In genomic region chr12:43806737-43807072, GRCh38 we compare ENCODE assay signal across 8 cellular contexts. TPM values are rescaled to one million over a fixed set of nuclear protein-coding genes. Genes with fewer than 3 reads are reported as not detected.
A peak's percentile ranks its signal among the peaks of the same experiment; 100 is the strongest.
DNase-seq lines count a peak whose midpoint lies in the region; ATAC-seq, FAIRE-seq and TF ChIP-seq lines count a peak whose summit lies in the region.

No MANE protein-coding gene starts in this region.

- WGBS in tibial nerve, 2 donors: 4 to 6% methylated on average over 3 of the region's 3 CpGs

- H3K36me3 ChIP-seq in adipocyte (ENCODE audit: control insufficient read depth, insufficient read depth, low read length, severe bottlenecking) (peaks cover 22% of the 10 kb centered on the region), tibial nerve (peaks cover 0 to 3% (median 3%) of the 10 kb centered on the region in 3 donors)

- peak overlapping the region; percentile 96 for H3K27ac ChIP-seq in layer of hippocampus (ENCODE audit: low read depth, low read length)
- H3K27ac ChIP-seq in tibial nerve: peak overlapping the region; percentile 95 to 100 (median 98)

- H3K27me3 ChIP-seq in adipocyte (replicated peaks; ENCODE audit: control insufficient read depth, insufficient read depth, low read length) (no peaks in the 10 kb centered on the region), layer of hippocampus (ENCODE audit: control insufficient read depth, insufficient read depth, low read length) (no peaks in the 10 kb centered on the region), tibial nerve (no peaks in the 10 kb centered on the region)

- H3K27me3 Mint-ChIP-seq in activated T-cell treated with anti-CD3 and anti-CD28 coated beads, Interleukin-2, amount 50 U/mL, for 72 hours (ENCODE audit: low read depth): no peaks in the 10 kb centered on the region

- TF ChIP-seq EP300 in tibial nerve (IDR thresholded peaks at IDR 0.05): no peak

- H3K4me3 Mint-ChIP-seq in activated T-cell treated with anti-CD3 and anti-CD28 coated beads, Interleukin-2, amount 50 U/mL, for 72 hours: peak overlapping the region; percentile 92 to 100

- H3K9ac ChIP-seq in adipocyte (ENCODE audit: low read length): peak overlapping the region; percentile 97

- DNase-seq in activated T-cell treated with anti-CD3 and anti-CD28 coated beads, Interleukin-2, amount 50 U/mL, for 72 hours: no peak
- DNase-seq in activated T-cell treated with anti-CD3 and anti-CD28 coated beads, Interleukin-2, amount 50 U/mL, for 48 hours: no peak
- no peak for DNase-seq in adipocyte (ENCODE audit: low read depth)
- DNase-seq in tibial nerve (ENCODE audit: low spot score in 2 of 2): no peak
- no peak for DNase-seq in hypothalamus (lab: John Stamatoyannopoulos, UW)
- no peak for DNase-seq in GM19239 (ENCODE audit: insufficient read length, low spot score)
- DNase-seq in epidermal melanocyte (ENCODE audit: insufficient read length, low spot score): no peak

- H3K9me3 ChIP-seq in adipocyte (ENCODE audit: control insufficient read depth, low read length) (no peaks in the 10 kb centered on the region), tibial nerve (no peaks in the 10 kb centered on the region)

- no peak for TF ChIP-seq CTCF in tibial nerve (IDR thresholded peaks at IDR 0.05)

- no peak for FAIRE-seq in GM19239 (lab: Jason Lieb, UNC)

- peaks cover 24% of the 10 kb centered on the region for H3K4me1 Mint-ChIP-seq in activated T-cell treated with anti-CD3 and anti-CD28 coated beads, Interleukin-2, amount 50 U/mL, for 72 hours (ENCODE audit: low read depth)

- no peak for ATAC-seq in activated T-cell treated with anti-CD3 and anti-CD28 coated beads, Interleukin-2, amount 50 U/mL, for 72 hours (replicated peaks in 1 of 2)

- no peaks in the 10 kb centered on the region for H3K9me3 Mint-ChIP-seq in activated T-cell treated with anti-CD3 and anti-CD28 coated beads, Interleukin-2, amount 50 U/mL, for 72 hours

- H3K4me3 ChIP-seq in adipocyte (ENCODE audit: low read length) (peak overlapping the region; percentile 98), tibial nerve (peak overlapping the region; percentile 90 to 98 (median 92))

- H3K4me1 ChIP-seq in adipocyte (ENCODE audit: control insufficient read depth, insufficient read depth, low read length) (peaks cover 34% of the 10 kb centered on the region), tibial nerve (peaks cover 3 to 39% (median 11%) of the 10 kb centered on the region in 4 donors)

- no peak for TF ChIP-seq POLR2A in tibial nerve (IDR thresholded peaks at IDR 0.05)

- peak overlapping the region; percentile 99 for H3K27ac Mint-ChIP-seq in activated T-cell treated with anti-CD3 and anti-CD28 coated beads, Interleukin-2, amount 50 U/mL, for 72 hours

- H3K36me3 Mint-ChIP-seq in activated T-cell treated with anti-CD3 and anti-CD28 coated beads, Interleukin-2, amount 50 U/mL, for 72 hours (ENCODE audit: insufficient read depth in 2 of 2): peaks cover 2 to 6% of the 10 kb centered on the region in 2 donors

RNA-seq across cellular contexts. Expression of gene TWF1, which starts 0.6 kb away (rescaled TPM):
- 10 to 100 TPM; 14.5 to 19.1 TPM for total RNA-seq in activated T-cell treated with anti-CD3 and anti-CD28 coated beads, Interleukin-2, amount 50 U/mL, for 72 hours
- 10 to 100 TPM; 65.1 to 82.2 (median 71.0) TPM for total RNA-seq in tibial nerve

RNA-seq across cellular contexts. Expression of gene TMEM117, which starts 29.2 kb away (rescaled TPM):
- 1 to 10 TPM; 1.3 to 2.7 TPM for total RNA-seq in activated T-cell treated with anti-CD3 and anti-CD28 coated beads, Interleukin-2, amount 50 U/mL, for 72 hours
- total RNA-seq in tibial nerve: 10 to 100 TPM; 16.9 to 24.9 (median 21.1) TPM

RNA-seq across cellular contexts. Expression of gene IRAK4, which starts 48.0 kb away (rescaled TPM):
- 10 to 100 TPM; 41.4 TPM for total RNA-seq in activated T-cell treated with anti-CD3 and anti-CD28 coated beads, Interleukin-2, amount 50 U/mL, for 72 hours
- 10 to 100 TPM; 16.3 to 24.6 (median 22.4) TPM for total RNA-seq in tibial nerve

RNA-seq across cellular contexts. Expression of gene PUS7L, which starts 48.1 kb away (rescaled TPM):
- 10 to 100 TPM; 18.1 to 21.8 TPM for total RNA-seq in activated T-cell treated with anti-CD3 and anti-CD28 coated beads, Interleukin-2, amount 50 U/mL, for 72 hours
- total RNA-seq in tibial nerve: 1 to 10 TPM; 3.9 to 9.8 (median 7.0) TPM

Comparison
In these comparisons a context has a peak if more than half of its experiments do, and no peak if none do; other contexts are left out.
1. RNA of gene TMEM117, which starts 29.2 kb away (total RNA-seq): 16.9 to 24.9 TPM in tibial nerve; 1.3 to 2.7 TPM in activated T-cell treated with anti-CD3 and anti-CD28 coated beads, Interleukin-2, amount 50 U/mL, for 72 hours; every median in the first group is over 4 times any median in the second.